ENCODE assay signal across 8 cellular contexts in genomic region chr1:24643362-24644346, GRCh38. TPM values are rescaled to one million over a fixed set of nuclear protein-coding genes. Genes with fewer than 3 reads are reported as not detected.
A peak's percentile ranks its signal among the peaks of the same experiment; 100 is the strongest.
DNase-seq lines count a peak whose midpoint lies in the region; ATAC-seq, FAIRE-seq and TF ChIP-seq lines count a peak whose summit lies in the region.

No MANE protein-coding gene starts in this region.

- TF ChIP-seq CTCF in bronchial epithelial cell (IDR thresholded peaks at IDR 0.05; ENCODE audit: insufficient read depth, low read length, severe bottlenecking): no peak

- H3K36me3 ChIP-seq in bronchial epithelial cell (ENCODE audit: control insufficient read depth, insufficient read depth, low read length): peaks cover 10% of the 10 kb centered on the region

- peak overlapping the region; percentile 82 for H3K4me3 Mint-ChIP-seq in stimulated activated effector memory CD8-positive, alpha-beta T cell treated with anti-CD3 and anti-CD28 coated beads, Interleukin-12 subunit alpha, Interleukin-12 subunit beta, amount 100 ng/mL, for 72 hours

- peak overlapping the region; percentile 96 for H3K27ac Mint-ChIP-seq in stimulated activated effector memory CD8-positive, alpha-beta T cell treated with anti-CD3 and anti-CD28 coated beads, Interleukin-12 subunit alpha, Interleukin-12 subunit beta, amount 100 ng/mL, for 72 hours

- intact Hi-C loops in left colon (cut with DNase I, micrococcal nuclease): no loop called here

- ATAC-seq in GM18511 (IDR thresholded peaks at IDR 0.05; ENCODE audit: unreplicated experiment): peak; percentile 27
- ATAC-seq in HG03064 (IDR thresholded peaks at IDR 0.05; ENCODE audit: low read depth, unreplicated experiment): peak; percentile 12
- peak; percentile 27 for ATAC-seq in left colon
- peak; percentile 36 for ATAC-seq in stimulated activated effector memory CD8-positive, alpha-beta T cell treated with anti-CD3 and anti-CD28 coated beads, Interleukin-12 subunit alpha, Interleukin-12 subunit beta, amount 100 ng/mL, for 72 hours

- no peaks in the 10 kb centered on the region for H3K27me3 ChIP-seq in bronchial epithelial cell (ENCODE audit: control insufficient read depth, insufficient read depth, low read length)

- peak overlapping the region; percentile 75 for H3K4me3 ChIP-seq in bronchial epithelial cell (ENCODE audit: low read depth, low read length)

- H3K36me3 Mint-ChIP-seq in stimulated activated effector memory CD8-positive, alpha-beta T cell treated with anti-CD3 and anti-CD28 coated beads, Interleukin-12 subunit alpha, Interleukin-12 subunit beta, amount 100 ng/mL, for 72 hours: peaks cover 66% of the 10 kb centered on the region

- no peaks in the 10 kb centered on the region for H3K9me3 Mint-ChIP-seq in stimulated activated effector memory CD8-positive, alpha-beta T cell treated with anti-CD3 and anti-CD28 coated beads, Interleukin-12 subunit alpha, Interleukin-12 subunit beta, amount 100 ng/mL, for 72 hours

- FAIRE-seq in bronchial epithelial cell (lab: Jason Lieb, UNC) (no peak), RCC 7860 (lab: Jason Lieb, UNC) (no peak)

- H3K4me1 Mint-ChIP-seq in stimulated activated effector memory CD8-positive, alpha-beta T cell treated with anti-CD3 and anti-CD28 coated beads, Interleukin-12 subunit alpha, Interleukin-12 subunit beta, amount 100 ng/mL, for 72 hours: peaks cover 40% of the 10 kb centered on the region

- in situ Hi-C loops in SK-MEL-5 (cut with HindIII; ENCODE audit: low pct_unique_long_range_greater_than_20kb, low sequenced_read_pairs): no loop called here

- DNase-seq in Ammon's horn (ENCODE audit: low spot score) (peak; percentile 28), SK-MEL-5 (ENCODE audit: low read depth, low spot score) (peak; percentile 4), bronchial epithelial cell (ENCODE audit: low read depth) (peak; percentile 17), left colon (peak; percentile 48 to 59), RCC 7860 (ENCODE audit: low spot score) (no peak)
- DNase-seq in stimulated activated effector memory CD8-positive, alpha-beta T cell treated with anti-CD3 and anti-CD28 coated beads, Interleukin-12 subunit alpha, Interleukin-12 subunit beta, amount 100 ng/mL, for 72 hours (ENCODE audit: low spot score in 2 of 2): peak in 1 of 2 donors; percentile 60

RNA-seq across cellular contexts. Expression of gene SRRM1, which starts 0.6 kb away (rescaled TPM):
- total RNA-seq in SK-MEL-5 (2014; rRNA removed; shearing (Covaris generic)): 17.3 and 20.7 TPM in 2 replicates
- polyA plus RNA-seq in SK-MEL-5 (2015; cell fraction: cytosol; rRNA removed): 69.3 and 69.8 TPM in 2 replicates
- 181 and 219 TPM in 2 replicates for polyA plus RNA-seq in SK-MEL-5 (2015; cell fraction: nucleus; rRNA removed)
- 18.4 and 20.6 TPM in 2 replicates for total RNA-seq in bronchial epithelial cell
- total RNA-seq in left colon: 100 to 1,000 TPM; 106 to 115 TPM
